9 cellular contexts compared by ENCODE assay signal in genomic region chr3:24963762-24964625, GRCh38.
A peak's percentile ranks its signal among the peaks of the same experiment; 100 is the strongest.
DNase-seq lines count a peak whose midpoint lies in the region; ATAC-seq and TF ChIP-seq lines count a peak whose summit lies in the region.
"Had no signal": no experiment of that assay in that cellular context is flagged by ENCODE, and none has a peak within 500 bp of the region (broad histone marks: within the 10 kb centered on the region; RNA-seq: fewer than 3 reads in every experiment).

No MANE protein-coding gene starts in this region.

- no peak overlapping the region for H3K27ac ChIP-seq in lower lobe of right lung
- no peak overlapping the region for H3K27ac ChIP-seq in CD8-positive, alpha-beta memory T cell (ENCODE audit: low read depth, low read length)

- CTCF ChIA-PET in CD8-positive, alpha-beta memory T cell (lab: Charles Lee), result no interaction called here

- no peaks in the 10 kb centered on the region for H3K4me1 ChIP-seq in lower lobe of right lung
- H3K4me1 ChIP-seq in CD8-positive, alpha-beta memory T cell (ENCODE audit: insufficient read depth, low read length), result no peaks in the 10 kb centered on the region

- H3K9me3 ChIP-seq in lower lobe of right lung, result no peaks in the 10 kb centered on the region
- H3K9me3 ChIP-seq in CD8-positive, alpha-beta memory T cell (ENCODE audit: low read length), result no peaks in the 10 kb centered on the region

- TF ChIP-seq CTCF in HFF-Myc (IDR thresholded peaks at IDR 0.05; ENCODE audit: low read depth, low read length, missing control alignments), result peak; percentile 33
- TF ChIP-seq CTCF in lower lobe of right lung (IDR thresholded peaks at IDR 0.05), result peak; percentile 54

- no peak for ATAC-seq in lower lobe of right lung
- ATAC-seq in HG02885 (IDR thresholded peaks at IDR 0.05; ENCODE audit: poor library complexity, unreplicated experiment), result no peak
- no peak for ATAC-seq in GM19455 (IDR thresholded peaks at IDR 0.05; ENCODE audit: unreplicated experiment)

- H3K27me3 Mint-ChIP-seq in CD8-positive, alpha-beta memory T cell, result no peaks in the 10 kb centered on the region
- H3K27me3 Mint-ChIP-seq: IgD-negative memory B cell had no signal

- no peak overlapping the region for H3K27ac Mint-ChIP-seq in CD8-positive, alpha-beta memory T cell
- H3K27ac Mint-ChIP-seq: IgD-negative memory B cell had no signal

- H3K4me3 Mint-ChIP-seq in CD8-positive, alpha-beta memory T cell, result no peak overlapping the region
- H3K4me3 Mint-ChIP-seq: IgD-negative memory B cell had no signal

- no peaks in the 10 kb centered on the region for H3K27me3 ChIP-seq in lower lobe of right lung (ENCODE audit: low read depth)
- H3K27me3 ChIP-seq in CD8-positive, alpha-beta memory T cell (ENCODE audit: insufficient read depth, low read length, poor library complexity, severe bottlenecking), result no peaks in the 10 kb centered on the region

- DNase-seq in DMS114 treated with DMSO at 0.1 percent for 48 hours (lab: John Stamatoyannopoulos, UW; ENCODE audit: unreplicated experiment) (peak; percentile 28), HFF-Myc (ENCODE audit: extremely low read depth, low read depth) (no peak), amniotic epithelial cell (ENCODE audit: low read depth) (peak; percentile 8), lower lobe of right lung (no peak)
- no peak for DNase-seq in CD8-positive, alpha-beta memory T cell
- DNase-seq in NK-92 treated with Interleukin-12 subunit alpha and Interleukin-12 subunit beta, amount 100 ng/mL, for 24 hours (lab: John Stamatoyannopoulos, UW), result no peak

- no peaks in the 10 kb centered on the region for H3K36me3 ChIP-seq in lower lobe of right lung
- H3K36me3 ChIP-seq in CD8-positive, alpha-beta memory T cell (ENCODE audit: insufficient read depth, low read length), result no peaks in the 10 kb centered on the region

- POLR2A ChIA-PET in CD8-positive, alpha-beta memory T cell (lab: Charles Lee), result no interaction called here

- intact Hi-C loops in lower lobe of right lung (cut with DNase I), result no loop called here

- H3K4me3 ChIP-seq in HFF-Myc (replicated peaks; ENCODE audit: low read depth, low read length) (no peak overlapping the region), lower lobe of right lung (no peak overlapping the region)
- no peak overlapping the region for H3K4me3 ChIP-seq in CD8-positive, alpha-beta memory T cell (ENCODE audit: low read length)

- peaks cover 0 to 5% (median 2%) of the 10 kb centered on the region in 5 donors for H3K9me3 Mint-ChIP-seq in CD8-positive, alpha-beta memory T cell

- no peaks in the 10 kb centered on the region for H3K4me1 Mint-ChIP-seq in CD8-positive, alpha-beta memory T cell
- H3K4me1 Mint-ChIP-seq: IgD-negative memory B cell had no signal

- H3K36me3 Mint-ChIP-seq in CD8-positive, alpha-beta memory T cell, result no peaks in the 10 kb centered on the region
- H3K36me3 Mint-ChIP-seq: IgD-negative memory B cell had no signal

Comparison
In these comparisons a context has a peak if more than half of its experiments do, and no peak if none do; other contexts are left out.
1. DNase-seq: peak in DMS114 treated with DMSO at 0.1 percent for 48 hours (single experiment) and amniotic epithelial cell (single experiment); none in HFF-Myc (single experiment), lower lobe of right lung (single experiment), CD8-positive, alpha-beta memory T cell (0 of 5) and NK-92 treated with Interleukin-12 subunit alpha and Interleukin-12 subunit beta, amount 100 ng/mL, for 24 hours (single experiment).